ENCODE assay signal across 9 cellular contexts in genomic region chr7:128209229-128210035, GRCh38. TPM values are rescaled to one million over a fixed set of nuclear protein-coding genes. Genes with fewer than 3 reads are reported as not detected.
DNase-seq lines count a peak whose midpoint lies in the region; ATAC-seq lines count a peak whose summit lies in the region.
"Had no signal": no experiment of that assay in that cellular context is flagged by ENCODE, and none has a peak within 500 bp of the region (broad histone marks: within the 10 kb centered on the region; RNA-seq: fewer than 3 reads in every experiment).

No MANE protein-coding gene starts in this region.

- POLR2A ChIA-PET in activated CD4-positive, alpha-beta memory T cell treated with anti-CD3 and anti-CD28 coated beads for 36 hours (lab: Charles Lee), result interaction anchor here (2.3 kb wide), 1 partner anchor 73 kb away, joined by 8 read pairs; no protein-coding TSS in a partner anchor

- CTCF ChIA-PET in activated CD4-positive, alpha-beta memory T cell treated with anti-CD3 and anti-CD28 coated beads for 36 hours (lab: Charles Lee), result interaction anchor here (0.7 to 7.9 kb wide), 59 partner anchors 8 to 862 kb away, joined by 3 to 139 read pairs (median 5); partner anchors contain the start of gene LRRC4

- no peaks in the 10 kb centered on the region for H3K36me3 Mint-ChIP-seq in activated CD4-positive, alpha-beta memory T cell treated with anti-CD3 and anti-CD28 coated beads for 36 hours

- intact Hi-C loops in activated CD4-positive, alpha-beta memory T cell treated with anti-CD3 and anti-CD28 coated beads for 36 hours (cut with micrococcal nuclease), result loop anchor here (1.0 to 10.0 kb wide), 4 partner anchors 74 to 625 kb away; partner anchors contain the start of genes ARF5, GCC1 and LRRC4

- no peaks in the 10 kb centered on the region for H3K4me1 Mint-ChIP-seq in activated CD4-positive, alpha-beta memory T cell treated with anti-CD3 and anti-CD28 coated beads for 36 hours (ENCODE audit: low read depth)

- H3K27me3 Mint-ChIP-seq in activated CD4-positive, alpha-beta memory T cell treated with anti-CD3 and anti-CD28 coated beads for 36 hours, result peaks cover 12% of the 10 kb centered on the region

- H3K4me3 Mint-ChIP-seq in activated CD4-positive, alpha-beta memory T cell treated with anti-CD3 and anti-CD28 coated beads for 36 hours, result no peak overlapping the region

- H3K27ac Mint-ChIP-seq in activated CD4-positive, alpha-beta memory T cell treated with anti-CD3 and anti-CD28 coated beads for 36 hours, result no peak overlapping the region

- H3K9me3 Mint-ChIP-seq in activated CD4-positive, alpha-beta memory T cell treated with anti-CD3 and anti-CD28 coated beads for 36 hours, result no peaks in the 10 kb centered on the region

- peak; percentile 69 for ATAC-seq in HG03175 (IDR thresholded peaks at IDR 0.05; ENCODE audit: unreplicated experiment)

- DNase-seq in NCI-H510A treated with DMSO at 0.1 percent for 48 hours (lab: John Stamatoyannopoulos, UW) (peak; percentile 29), NCI-H510A (lab: John Stamatoyannopoulos, UW) (no peak), NCI-H774 (lab: John Stamatoyannopoulos, UW) (peak; percentile 22), ecto neural progenitor cell (ENCODE audit: low spot score) (peak; percentile 80), medulla oblongata (ENCODE audit: extremely low spot score) (peak; percentile 93)
- peak; percentile 78 for DNase-seq in activated CD4-positive, alpha-beta memory T cell treated with anti-CD3 and anti-CD28 coated beads for 36 hours
- peak; percentile 35 for DNase-seq in stimulated activated CD8-positive, alpha-beta memory T cell treated with anti-CD3 and anti-CD28 coated beads, Interleukin-15, amount 100 ng/mL, for 1 hour (ENCODE audit: low read depth)

RNA-seq across cellular contexts. Expression of gene LEP, which starts 31.6 kb away (rescaled TPM):
- not detected for total RNA-seq in activated CD4-positive, alpha-beta memory T cell treated with anti-CD3 and anti-CD28 coated beads for 36 hours
- total RNA-seq: temporal lobe had no signal
